In the genomic region with DNA sequence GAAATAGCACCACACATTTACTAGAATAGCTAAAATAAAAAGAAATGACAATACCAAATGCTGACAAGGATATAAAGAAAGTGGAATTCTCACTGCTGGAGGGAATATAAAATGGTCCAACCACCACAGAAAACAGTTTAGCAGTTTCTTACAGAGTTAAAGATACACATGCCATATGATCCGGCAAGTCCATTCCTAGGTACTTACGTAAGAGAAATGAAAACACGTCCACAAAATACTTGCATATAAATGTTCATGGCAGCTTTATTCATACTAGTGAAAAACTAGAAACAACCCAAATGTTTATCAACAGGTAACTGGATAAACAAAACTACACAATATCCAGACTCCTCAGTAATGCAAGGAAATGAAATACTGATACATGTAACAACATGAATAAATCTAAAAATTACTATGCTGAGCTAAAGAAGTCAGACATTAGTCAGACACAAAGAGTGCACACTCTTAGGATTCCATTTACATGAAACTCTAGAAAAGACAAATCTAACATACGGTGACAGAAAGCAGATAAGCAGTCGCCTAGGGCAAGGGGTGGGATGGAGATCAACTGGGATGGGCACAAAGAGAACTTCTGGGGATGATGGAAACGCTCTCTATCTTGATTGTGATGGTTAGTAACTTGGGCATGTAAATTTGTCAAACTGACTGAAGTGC, we compare ENCODE assay signal across 18 cellular contexts.
DNase-seq lines count a peak whose midpoint lies in the region; ATAC-seq, FAIRE-seq and TF ChIP-seq lines count a peak whose summit lies in the region.
"Had no signal": no experiment of that assay in that cellular context is flagged by ENCODE, and none has a peak within 500 bp of the region (broad histone marks: within the 10 kb centered on the region; RNA-seq: fewer than 3 reads in every experiment).

No MANE protein-coding gene starts in this region.

- ATAC-seq in IMR-90 (ENCODE audit: low read depth), result no peak
- ATAC-seq in GM21619 (IDR thresholded peaks at IDR 0.05; ENCODE audit: unreplicated experiment), result no peak
- ATAC-seq: HCT116, K562, PC-3, Right ventricle myocardium inferior had no signal

- no peak for TF ChIP-seq RAD21 in IMR-90 (IDR thresholded peaks at IDR 0.05; ENCODE audit: low read length)

- intact Hi-C loops in IMR-90 (cut with micrococcal nuclease), result no loop called here

- H3K4me1 ChIP-seq in IMR-90 (ENCODE audit: control insufficient read depth, insufficient read depth, low read length), result peaks cover 22% of the 10 kb centered on the region
- H3K4me1 ChIP-seq in astrocyte (ENCODE audit: insufficient read depth, low read length), result peaks cover 32% of the 10 kb centered on the region

- TF ChIP-seq CTCF in IMR-90 (conservative IDR thresholded peaks at IDR 0.05; ENCODE audit: low read depth, low read length) (no peak), astrocyte (IDR thresholded peaks at IDR 0.05; ENCODE audit: insufficient read depth, low read depth, low read length) (no peak), type B pancreatic cell (conservative IDR thresholded peaks at IDR 0.05) (no peak)

- no CpG with 5 or more reads among the region's 6 CpGs for WGBS in IMR-90 (ENCODE audit: extremely low coverage in 2 of 2, insufficient read length in 1 of 2), 2 experiments

- H3K27me3 ChIP-seq in IMR-90 (ENCODE audit: control insufficient read depth, insufficient read depth, low read length) (no peaks in the 10 kb centered on the region), astrocyte (ENCODE audit: insufficient read depth, low read length) (no peaks in the 10 kb centered on the region)

- peak overlapping the region; percentile 24; the same call in 1 of the 2 replicates for H4K5ac ChIP-seq in IMR-90 (ENCODE audit: low read depth, low read length)

- H3K9me1 ChIP-seq in IMR-90 (ENCODE audit: insufficient read depth, low read length), result peaks cover 7% of the 10 kb centered on the region; the same call in 1 of the 2 replicates

- H4K20me1 ChIP-seq in IMR-90 (ENCODE audit: insufficient read depth, low read length) (no peaks in the 10 kb centered on the region), astrocyte (ENCODE audit: insufficient read depth, low read length) (no peaks in the 10 kb centered on the region)

- H2BK20ac ChIP-seq in IMR-90 (ENCODE audit: low read depth, low read length), result no peak overlapping the region

- H2AK5ac ChIP-seq in IMR-90 (ENCODE audit: low read depth, low read length), result peak overlapping the region; percentile 69

- peak overlapping the region; percentile 30; the same call in 1 of the 2 replicates for H4K91ac ChIP-seq in IMR-90 (ENCODE audit: insufficient read depth, low read depth, low read length)

- H3K27ac Mint-ChIP-seq in astrocyte (ENCODE audit: unreplicated experiment) (no peak overlapping the region), type B pancreatic cell (peak overlapping the region; percentile 75)

- DNase-seq in IMR-90, result no peak
- DNase-seq in astrocyte (ENCODE audit: low read depth), result no peak
- DNase-seq in iris pigment epithelial cell (ENCODE audit: low read depth), result peak; percentile 63
- no peak for DNase-seq in type B pancreatic cell (ENCODE audit: extremely low spot score, unreplicated experiment)
- no peak for DNase-seq in MV-4-11 (lab: John Stamatoyannopoulos, UW)
- no peak for DNase-seq in NCI-H2227 treated with DMSO at 0.1 percent for 48 hours (lab: John Stamatoyannopoulos, UW)
- DNase-seq: CD8-positive, alpha-beta memory T cell; DND-41; NCI-H2107; NCI-H69; NK-92 treated with Interleukin-12 subunit alpha and Interleukin-12 subunit beta, amount 100 ng/mL, for 24 hours; PC-3 had no signal

- H3K79me1 ChIP-seq in IMR-90 (ENCODE audit: low read depth in 1 of 2, low read length in 2 of 2), result peaks cover 33 to 54% of the 10 kb centered on the region in 2 experiments

- H2AK9ac ChIP-seq in IMR-90 (replicated peaks; ENCODE audit: low read depth, low read length, poor library complexity), result no peak overlapping the region

- H3K9me3 Mint-ChIP-seq in astrocyte (ENCODE audit: unreplicated experiment) (peaks cover 1% of the 10 kb centered on the region), type B pancreatic cell (no peaks in the 10 kb centered on the region)
- H3K9me3 Mint-ChIP-seq: CD8-positive, alpha-beta memory T cell had no signal

- H3K36me3 Mint-ChIP-seq in astrocyte (ENCODE audit: low read depth, unreplicated experiment), result peaks cover 25% of the 10 kb centered on the region
- H3K36me3 Mint-ChIP-seq in type B pancreatic cell, result peaks cover 41% of the 10 kb centered on the region

- H3K18ac ChIP-seq in IMR-90 (ENCODE audit: low read depth, low read length), result peak overlapping the region; percentile 2; the same call in 1 of the 2 replicates

- in situ Hi-C loops in IMR-90 (cut with MboI; ENCODE audit: low sequenced_read_pairs), result no loop called here

- peaks cover 45% of the 10 kb centered on the region for H3K79me2 ChIP-seq in astrocyte (ENCODE audit: insufficient read depth, low read length)

- no peak overlapping the region; the same call in 2 of the 3 replicates for H2BK15ac ChIP-seq in IMR-90 (ENCODE audit: low read depth, low read length)

- H4K8ac ChIP-seq in IMR-90 (ENCODE audit: low read depth in 2 of 2, low read length in 2 of 2), result no peak overlapping the region

- dilution Hi-C loops in IMR-90 (cut with HindIII; ENCODE audit: low sequenced_read_pairs, unreplicated experiment), result no loop called here

- POLR2A ChIA-PET in IMR-90 (lab: Charles Lee; ENCODE audit: unreplicated experiment), result no interaction called here

- H2AFZ ChIP-seq in IMR-90 (replicated peaks; ENCODE audit: low read length, poor library complexity) (no peak overlapping the region), astrocyte (ENCODE audit: low read depth, low read length) (no peak overlapping the region)

- H3K4me1 Mint-ChIP-seq in astrocyte (ENCODE audit: low read depth, unreplicated experiment), result peaks cover 48% of the 10 kb centered on the region
- peaks cover 43% of the 10 kb centered on the region for H3K4me1 Mint-ChIP-seq in type B pancreatic cell (ENCODE audit: unreplicated experiment)

- H3K36me3 ChIP-seq in IMR-90 (ENCODE audit: control insufficient read depth, insufficient read depth, low read length) (0 out of 2 replicates have a peak, but pooled peaks cover 1% of the 10 kb centered on the region), astrocyte (ENCODE audit: insufficient read depth, low read length) (no peaks in the 10 kb centered on the region)

- H2BK120ac ChIP-seq in IMR-90 (ENCODE audit: low read depth, low read length), result peak overlapping the region; percentile 62; the same call in 1 of the 2 replicates

- peak overlapping the region; percentile 52; the same call in 1 of the 2 replicates for H3K4ac ChIP-seq in IMR-90 (ENCODE audit: low read depth, low read length)

- H3K27ac ChIP-seq in IMR-90 (ENCODE audit: insufficient read depth, low read length), result peak overlapping the region; percentile 45; the same call in 1 of the 2 replicates
- H3K27ac ChIP-seq in astrocyte (ENCODE audit: low read depth, low read length), result no peak overlapping the region
- H3K27ac ChIP-seq: SK-N-MC had no signal

- peak overlapping the region; percentile 63; the same call in 1 of the 2 replicates for H3K23ac ChIP-seq in IMR-90 (ENCODE audit: low read depth, low read length)

- no peak overlapping the region for H3K4me2 ChIP-seq in IMR-90 (ENCODE audit: low read depth, low read length)
- H3K4me2 ChIP-seq in astrocyte (ENCODE audit: low read length), result peak overlapping the region; percentile 17

- H3K4me3 ChIP-seq in IMR-90 (ENCODE audit: insufficient read depth, low read depth, low read length) (no peak overlapping the region), astrocyte (ENCODE audit: insufficient read depth, low read depth, low read length) (no peak overlapping the region)
- H3K4me3 ChIP-seq: K562, SK-N-MC had no signal

- H3K9ac ChIP-seq in IMR-90 (ENCODE audit: low read depth, low read length) (no peak overlapping the region), astrocyte (ENCODE audit: low read length) (no peak overlapping the region)

- peak overlapping the region; percentile 86 for H3K14ac ChIP-seq in IMR-90 (replicated peaks; ENCODE audit: low read depth, low read length)

- peak overlapping the region; percentile 56 for H2BK5ac ChIP-seq in IMR-90 (ENCODE audit: low read depth, low read length, poor library complexity, severe bottlenecking)

- no peak for TF ChIP-seq POLR2A in IMR-90 (IDR thresholded peaks at IDR 0.05; ENCODE audit: low read depth, low read length)

- CTCF ChIA-PET in IMR-90 (lab: Yijun Ruan, JAX), result interaction anchor here (0.5 kb wide), 1 partner anchor 188 kb away, joined by 3 read pairs; no protein-coding TSS in a partner anchor

- H3K4me3 Mint-ChIP-seq in astrocyte (ENCODE audit: unreplicated experiment) (no peak overlapping the region), type B pancreatic cell (no peak overlapping the region)
- H3K4me3 Mint-ChIP-seq: CD8-positive, alpha-beta memory T cell had no signal

- no peaks in the 10 kb centered on the region for H3K27me3 Mint-ChIP-seq in astrocyte (ENCODE audit: low read depth, unreplicated experiment)
- no peaks in the 10 kb centered on the region for H3K27me3 Mint-ChIP-seq in type B pancreatic cell
- H3K27me3 Mint-ChIP-seq: CD8-positive, alpha-beta memory T cell had no signal

- no peak overlapping the region; the same call in 1 of the 2 replicates for H3K56ac ChIP-seq in IMR-90 (ENCODE audit: extremely low read depth, insufficient read depth, low read length)

- H3K9me3 ChIP-seq in IMR-90 (ENCODE audit: control insufficient read depth, insufficient read depth, low read length) (no peaks in the 10 kb centered on the region), astrocyte (ENCODE audit: insufficient read depth, low read depth, low read length) (no peaks in the 10 kb centered on the region)

- BruUV-seq in IMR-90 (replicated peaks; lab: Mats Ljungman, UMichigan), result no TSS peak

- FAIRE-seq in astrocyte (lab: Jason Lieb, UNC), result no peak
- FAIRE-seq: HTR-8/SVneo, K562 had no signal

TF ChIP-seq in IMR-90, 13 proteins besides CTCF, POLR2A, EP300 and RAD21 (continues in another document):
- TF ChIP-seq RFX5 (IDR thresholded peaks at IDR 0.05; ENCODE audit: low read depth, low read length), result no peak
- TF ChIP-seq, protein P1, sequence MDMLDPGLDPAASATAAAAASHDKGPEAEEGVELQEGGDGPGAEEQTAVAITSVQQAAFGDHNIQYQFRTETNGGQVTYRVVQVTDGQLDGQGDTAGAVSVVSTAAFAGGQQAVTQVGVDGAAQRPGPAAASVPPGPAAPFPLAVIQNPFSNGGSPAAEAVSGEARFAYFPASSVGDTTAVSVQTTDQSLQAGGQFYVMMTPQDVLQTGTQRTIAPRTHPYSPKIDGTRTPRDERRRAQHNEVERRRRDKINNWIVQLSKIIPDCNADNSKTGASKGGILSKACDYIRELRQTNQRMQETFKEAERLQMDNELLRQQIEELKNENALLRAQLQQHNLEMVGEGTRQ (IDR thresholded peaks at IDR 0.05; ENCODE audit: low read depth, low read length), result no peak
- no peak for TF ChIP-seq MAZ (IDR thresholded peaks at IDR 0.05; ENCODE audit: borderline replicate concordance, low read depth, low read length)
- TF ChIP-seq NFE2L2 (IDR thresholded peaks at IDR 0.05; ENCODE audit: low read depth, low read length), result no peak
- TF ChIP-seq SMC3 (IDR thresholded peaks at IDR 0.05; ENCODE audit: low read depth, low read length), result no peak
- TF ChIP-seq BHLHE40 (IDR thresholded peaks at IDR 0.05; ENCODE audit: low read depth, low read length), result no peak
- TF ChIP-seq FOS (IDR thresholded peaks at IDR 0.05; ENCODE audit: low read depth, low read length), result no peak
- no peak for TF ChIP-seq RCOR1 (IDR thresholded peaks at IDR 0.05; ENCODE audit: insufficient replicate concordance, low read length)
